15 cellular contexts compared by ENCODE assay signal in genomic region chrX:85499400-85499799, GRCh38.
"Had no signal": no experiment of that assay in that cellular context is flagged by ENCODE, and none has a peak within 500 bp of the region (broad histone marks: within the 10 kb centered on the region; RNA-seq: fewer than 3 reads in every experiment).

No MANE protein-coding gene starts in this region.

- H3K9me3 Mint-ChIP-seq: nephron had no signal

- DNase-seq: activated CD4-positive, alpha-beta T cell treated with anti-CD3 and anti-CD28 coated beads for 1 hour; activated CD4-positive, alpha-beta T cell treated with anti-CD3 and anti-CD28 coated beads, Interleukin-2, amount 50 U/mL, for 4 hours; dorsolateral prefrontal cortex; erythroblast; gastrocnemius medialis; head of caudate nucleus; stimulated activated CD4-positive, alpha-beta T cell treated with anti-CD3 and anti-CD28 coated beads, Interleukin-4, amount 100 ng/mL, for 24 hours; T-helper 17 cell; WERI-Rb-1 had no signal

- H2AFZ ChIP-seq: parathyroid adenoma had no signal

- H3K27ac Mint-ChIP-seq: activated naive CD8-positive, alpha-beta T cell; nephron; stimulated activated effector memory CD8-positive, alpha-beta T cell treated with anti-CD3 and anti-CD28 coated beads, Interleukin-12 subunit alpha, Interleukin-12 subunit beta, amount 100 ng/mL, for 72 hours; T-helper 17 cell had no signal

- ATAC-seq: gastrocnemius medialis; sciatic nerve; stimulated activated effector memory CD8-positive, alpha-beta T cell treated with anti-CD3 and anti-CD28 coated beads, Interleukin-12 subunit alpha, Interleukin-12 subunit beta, amount 100 ng/mL, for 72 hours; T-helper 17 cell had no signal

- H3K9ac ChIP-seq: parathyroid adenoma had no signal

- H3K36me3 ChIP-seq: gastrocnemius medialis, WERI-Rb-1 had no signal

- H3K4me3 Mint-ChIP-seq: activated naive CD8-positive, alpha-beta T cell; nephron; stimulated activated effector memory CD8-positive, alpha-beta T cell treated with anti-CD3 and anti-CD28 coated beads, Interleukin-12 subunit alpha, Interleukin-12 subunit beta, amount 100 ng/mL, for 72 hours; T-helper 17 cell had no signal

- H3K36me3 Mint-ChIP-seq: activated naive CD8-positive, alpha-beta T cell; stimulated activated effector memory CD8-positive, alpha-beta T cell treated with anti-CD3 and anti-CD28 coated beads, Interleukin-12 subunit alpha, Interleukin-12 subunit beta, amount 100 ng/mL, for 72 hours had no signal

- H3K27me3 Mint-ChIP-seq: activated naive CD8-positive, alpha-beta T cell; T-helper 17 cell had no signal

- H3K4me1 Mint-ChIP-seq: nephron; stimulated activated effector memory CD8-positive, alpha-beta T cell treated with anti-CD3 and anti-CD28 coated beads, Interleukin-12 subunit alpha, Interleukin-12 subunit beta, amount 100 ng/mL, for 72 hours; T-helper 17 cell had no signal

- H3K27me3 ChIP-seq: gastrocnemius medialis, testis had no signal

- H3K4me3 ChIP-seq: dorsolateral prefrontal cortex, gastrocnemius medialis, testis had no signal

- H3K4me1 ChIP-seq: gastrocnemius medialis, parathyroid adenoma, testis had no signal

- H3K79me2 ChIP-seq: parathyroid adenoma had no signal

- H3K27ac ChIP-seq: dorsolateral prefrontal cortex, gastrocnemius medialis, parathyroid adenoma, testis, WERI-Rb-1 had no signal

- H3K9me3 ChIP-seq: gastrocnemius medialis, testis had no signal
